ENCODE assay signal across 17 cellular contexts in genomic region chr1:47871799-47872353, GRCh38.
DNase-seq lines count a peak whose midpoint lies in the region; ATAC-seq, FAIRE-seq and TF ChIP-seq lines count a peak whose summit lies in the region.
"Had no signal": no experiment of that assay in that cellular context is flagged by ENCODE, and none has a peak within 500 bp of the region (broad histone marks: within the 10 kb centered on the region; RNA-seq: fewer than 3 reads in every experiment).

No MANE protein-coding gene starts in this region.

- H3K36me3 ChIP-seq in HepG2 (replicated peaks in 1 of 2; ENCODE audit: control insufficient read depth in 1 of 2, insufficient read depth in 2 of 2, low read length in 2 of 2), result no peaks in the 10 kb centered on the region

- no peaks in the 10 kb centered on the region for H3K27me3 ChIP-seq in HepG2 (ENCODE audit: control insufficient read depth in 1 of 2, insufficient read depth in 2 of 2, low read length in 2 of 2)

- no peak for TF ChIP-seq POLR2A in HepG2 (IDR thresholded peaks at IDR 0.05; ENCODE audit: insufficient read depth in 1 of 2, low read depth in 2 of 2, low read length in 2 of 2)

- BruUV-seq in HepG2 (replicated peaks; lab: Mats Ljungman, UMichigan), result no TSS peak

- H2AFZ ChIP-seq in HepG2 (ENCODE audit: low read length), result no peak overlapping the region

- no peaks in the 10 kb centered on the region for H3K9me3 ChIP-seq in HepG2 (ENCODE audit: low read length)

- CTCF ChIA-PET in HepG2 (lab: Yijun Ruan, JAX; ENCODE audit: low intra/inter-chr PET ratio, low total read pairs), result no interaction called here

- peak overlapping the region in 1 of 3 experiments; percentile 17; a peak in 1 of 6 replicates for H3K4me3 ChIP-seq in HepG2 (replicated peaks in 1 of 3; ENCODE audit: insufficient read depth in 1 of 3, low read depth in 2 of 3, low read length in 3 of 3)
- H3K4me3 ChIP-seq: SK-N-MC had no signal

- H3K79me2 ChIP-seq in HepG2 (ENCODE audit: insufficient read depth, low read length), result no peaks in the 10 kb centered on the region

- H3K27ac ChIP-seq in HepG2 (ENCODE audit: extremely low read length, insufficient read depth, low read length) (peak overlapping the region; percentile 53), caudate nucleus (ENCODE audit: low read depth, low read length) (no peak overlapping the region)
- H3K27ac ChIP-seq: KMS-11, SK-N-MC had no signal

- FAIRE-seq in HepG2 (lab: Jason Lieb, UNC) (peak; percentile 66), GM19239 (lab: Jason Lieb, UNC) (no peak)

- TF ChIP-seq CTCF in HepG2 (CRISPR knock-in tag; IDR thresholded peaks at IDR 0.05), result no peak

- H3K9ac ChIP-seq in HepG2 (ENCODE audit: insufficient read depth, low read depth, low read length), result no peak overlapping the region
- H3K9ac ChIP-seq: KMS-11 had no signal

- WGBS in HepG2 (ENCODE audit: low lambda C conversion rate), result 28% methylated on average over 2 of the region's 2 CpGs

- POLR2A ChIA-PET in HepG2 (lab: Yijun Ruan, JAX), result interaction anchor here (1.8 to 2.4 kb wide), 2 partner anchors 42 to 47 kb away, joined by 6 to 8 read pairs; no protein-coding TSS in a partner anchor

- TF ChIP-seq EP300 in HepG2 (IDR thresholded peaks at IDR 0.05; ENCODE audit: low read depth in 2 of 2, low read length in 2 of 2), result peak in 1 of 2 experiments; percentile 26; a peak in 1 of 4 replicates
- no peak; the same call in 1 of the 2 replicates for TF ChIP-seq EP300 in HepG2 (CRISPR knock-in tag; IDR thresholded peaks at IDR 0.05; ENCODE audit: borderline replicate concordance)

- no peaks in the 10 kb centered on the region for H4K20me1 ChIP-seq in HepG2 (ENCODE audit: insufficient read depth, low read length)

- H3K4me2 ChIP-seq in HepG2 (ENCODE audit: low read depth, low read length), result peak overlapping the region; percentile 44; the same call in 1 of the 2 replicates
- H3K4me2 ChIP-seq: KMS-11 had no signal

- DNase-seq in COLO668 (lab: John Stamatoyannopoulos, UW; ENCODE audit: unreplicated experiment), result peak; percentile 52
- DNase-seq in HK-2 (ENCODE audit: unreplicated experiment), result peak; percentile 50
- DNase-seq in amniotic epithelial cell (ENCODE audit: low read depth), result peak; percentile 64
- peak; percentile 63 for DNase-seq in HepG2 (ENCODE audit: low spot score)
- no peak for DNase-seq in GM19239 (ENCODE audit: insufficient read length, low spot score)
- no peak for DNase-seq in caudate nucleus (lab: John Stamatoyannopoulos, UW)
- no peak for DNase-seq in G401 (ENCODE audit: low spot score)
- no peak for DNase-seq in activated CD4-positive, CD25-positive, alpha-beta regulatory T cell treated with anti-CD3 and anti-CD28 coated beads, Interleukin-2, amount 50 U/mL, for 72 hours
- DNase-seq: activated CD4-positive, alpha-beta T cell treated with anti-CD3 and anti-CD28 coated beads for 1 hour; activated T-cell treated with anti-CD3 and anti-CD28 coated beads, Interleukin-2, amount 50 U/mL, for 48 hours; CD4-positive, alpha-beta T cell; HFFc6; NCI-H446; nucleus accumbens had no signal

- peak; percentile 21 for ATAC-seq in HepG2
- ATAC-seq: stimulated activated effector memory CD8-positive, alpha-beta T cell treated with anti-CD3 and anti-CD28 coated beads, Interleukin-12 subunit alpha, Interleukin-12 subunit beta, amount 100 ng/mL, for 72 hours had no signal

- H3K4me1 ChIP-seq in HepG2 (ENCODE audit: insufficient read depth, low read length), result peaks cover 96% of the 10 kb centered on the region

- in situ Hi-C loops in HepG2 (cut with HindIII; ENCODE audit: extremely low pct_ligation_motif_present, low pct_unique_long_range_greater_than_20kb) (no loop called here), G401 (cut with HindIII; ENCODE audit: low sequenced_read_pairs) (no loop called here)

- intact Hi-C loops in HepG2 (cut with micrococcal nuclease; ENCODE audit: unreplicated experiment), result loop anchor here (10.0 kb wide), 1 partner anchor 87 kb away; no protein-coding TSS in a partner anchor

- no peak for TF ChIP-seq RAD21 in HepG2 (CRISPR knock-in tag; IDR thresholded peaks at IDR 0.05)

TF ChIP-seq in HepG2, 621 proteins besides CTCF, POLR2A, EP300 and RAD21 (continues in another document):
- TF ChIP-seq KLF13 (CRISPR knock-in tag; IDR thresholded peaks at IDR 0.05), result no peak
- TF ChIP-seq ARID2 (CRISPR knock-in tag; IDR thresholded peaks at IDR 0.05; ENCODE audit: borderline replicate concordance), result 0 out of 2 replicates have a peak, but pooled peaks have one; percentile 38
- TF ChIP-seq ZMYM2 (CRISPR knock-in tag; IDR thresholded peaks at IDR 0.05), result no peak
- TF ChIP-seq ZNF644 (CRISPR knock-in tag; IDR thresholded peaks at IDR 0.05; ENCODE audit: low read depth), result peak; percentile 74
- TF ChIP-seq, protein P1, sequence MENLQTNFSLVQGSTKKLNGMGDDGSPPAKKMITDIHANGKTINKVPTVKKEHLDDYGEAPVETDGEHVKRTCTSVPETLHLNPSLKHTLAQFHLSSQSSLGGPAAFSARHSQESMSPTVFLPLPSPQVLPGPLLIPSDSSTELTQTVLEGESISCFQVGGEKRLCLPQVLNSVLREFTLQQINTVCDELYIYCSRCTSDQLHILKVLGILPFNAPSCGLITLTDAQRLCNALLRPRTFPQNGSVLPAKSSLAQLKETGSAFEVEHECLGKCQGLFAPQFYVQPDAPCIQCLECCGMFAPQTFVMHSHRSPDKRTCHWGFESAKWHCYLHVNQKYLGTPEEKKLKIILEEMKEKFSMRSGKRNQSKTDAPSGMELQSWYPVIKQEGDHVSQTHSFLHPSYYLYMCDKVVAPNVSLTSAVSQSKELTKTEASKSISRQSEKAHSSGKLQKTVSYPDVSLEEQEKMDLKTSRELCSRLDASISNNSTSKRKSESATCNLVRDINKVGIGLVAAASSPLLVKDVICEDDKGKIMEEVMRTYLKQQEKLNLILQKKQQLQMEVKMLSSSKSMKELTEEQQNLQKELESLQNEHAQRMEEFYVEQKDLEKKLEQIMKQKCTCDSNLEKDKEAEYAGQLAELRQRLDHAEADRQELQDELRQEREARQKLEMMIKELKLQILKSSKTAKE (CRISPR knock-in tag; IDR thresholded peaks at IDR 0.05; ENCODE audit: borderline replicate concordance), result peak; percentile 17; the same call in 1 of the 2 replicates
- TF ChIP-seq ZNF660 (CRISPR knock-in tag; IDR thresholded peaks at IDR 0.05; ENCODE audit: borderline replicate concordance, low read depth), result no peak
- TF ChIP-seq PHF21A (CRISPR knock-in tag; IDR thresholded peaks at IDR 0.05), result 0 out of 2 replicates have a peak, but pooled peaks have one; percentile 30
- TF ChIP-seq ZNF724P (CRISPR knock-in tag; IDR thresholded peaks at IDR 0.05; ENCODE audit: borderline replicate concordance), result no peak
- TF ChIP-seq REL (CRISPR knock-in tag; conservative IDR thresholded peaks at IDR 0.05), result no peak
- no peak for TF ChIP-seq TOE1 (CRISPR knock-in tag; IDR thresholded peaks at IDR 0.05)
- no peak for TF ChIP-seq PRPF4 (IDR thresholded peaks at IDR 0.05; ENCODE audit: low read depth, low read length, poor library complexity, severe bottlenecking)
- no peak for TF ChIP-seq ZFP90 (CRISPR knock-in tag; IDR thresholded peaks at IDR 0.05; ENCODE audit: borderline replicate concordance)
- no peak for TF ChIP-seq ZSCAN21 (CRISPR knock-in tag; IDR thresholded peaks at IDR 0.05; ENCODE audit: borderline replicate concordance)
- TF ChIP-seq, protein P2, sequence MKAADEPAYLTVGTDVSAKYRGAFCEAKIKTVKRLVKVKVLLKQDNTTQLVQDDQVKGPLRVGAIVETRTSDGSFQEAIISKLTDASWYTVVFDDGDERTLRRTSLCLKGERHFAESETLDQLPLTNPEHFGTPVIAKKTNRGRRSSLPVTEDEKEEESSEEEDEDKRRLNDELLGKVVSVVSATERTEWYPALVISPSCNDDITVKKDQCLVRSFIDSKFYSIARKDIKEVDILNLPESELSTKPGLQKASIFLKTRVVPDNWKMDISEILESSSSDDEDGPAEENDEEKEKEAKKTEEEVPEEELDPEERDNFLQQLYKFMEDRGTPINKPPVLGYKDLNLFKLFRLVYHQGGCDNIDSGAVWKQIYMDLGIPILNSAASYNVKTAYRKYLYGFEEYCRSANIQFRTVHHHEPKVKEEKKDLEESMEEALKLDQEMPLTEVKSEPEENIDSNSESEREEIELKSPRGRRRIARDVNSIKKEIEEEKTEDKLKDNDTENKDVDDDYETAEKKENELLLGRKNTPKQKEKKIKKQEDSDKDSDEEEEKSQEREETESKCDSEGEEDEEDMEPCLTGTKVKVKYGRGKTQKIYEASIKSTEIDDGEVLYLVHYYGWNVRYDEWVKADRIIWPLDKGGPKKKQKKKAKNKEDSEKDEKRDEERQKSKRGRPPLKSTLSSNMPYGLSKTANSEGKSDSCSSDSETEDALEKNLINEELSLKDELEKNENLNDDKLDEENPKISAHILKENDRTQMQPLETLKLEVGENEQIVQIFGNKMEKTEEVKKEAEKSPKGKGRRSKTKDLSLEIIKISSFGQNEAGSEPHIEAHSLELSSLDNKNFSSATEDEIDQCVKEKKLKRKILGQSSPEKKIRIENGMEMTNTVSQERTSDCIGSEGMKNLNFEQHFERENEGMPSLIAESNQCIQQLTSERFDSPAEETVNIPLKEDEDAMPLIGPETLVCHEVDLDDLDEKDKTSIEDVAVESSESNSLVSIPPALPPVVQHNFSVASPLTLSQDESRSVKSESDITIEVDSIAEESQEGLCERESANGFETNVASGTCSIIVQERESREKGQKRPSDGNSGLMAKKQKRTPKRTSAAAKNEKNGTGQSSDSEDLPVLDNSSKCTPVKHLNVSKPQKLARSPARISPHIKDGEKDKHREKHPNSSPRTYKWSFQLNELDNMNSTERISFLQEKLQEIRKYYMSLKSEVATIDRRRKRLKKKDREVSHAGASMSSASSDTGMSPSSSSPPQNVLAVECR (CRISPR knock-in tag; IDR thresholded peaks at IDR 0.05; ENCODE audit: borderline replicate concordance), result no peak
- TF ChIP-seq KAT2B (IDR thresholded peaks at IDR 0.05; ENCODE audit: borderline replicate concordance, low read depth, low read length), result no peak
- no peak for TF ChIP-seq MIER3 (CRISPR knock-in tag; IDR thresholded peaks at IDR 0.05; ENCODE audit: borderline replicate concordance)
- no peak for TF ChIP-seq MTF1 (CRISPR knock-in tag; IDR thresholded peaks at IDR 0.05)
- TF ChIP-seq GPN1 (CRISPR knock-in tag; IDR thresholded peaks at IDR 0.05; ENCODE audit: borderline replicate concordance), result no peak
- no peak for TF ChIP-seq GTF3A (CRISPR knock-in tag; conservative IDR thresholded peaks at IDR 0.05)
- peak; percentile 57; the same call in 1 of the 2 replicates for TF ChIP-seq JUND (CRISPR knock-in tag; IDR thresholded peaks at IDR 0.05)
- TF ChIP-seq HNRNPL (IDR thresholded peaks at IDR 0.05; ENCODE audit: low read depth, low read length), result no peak
- TF ChIP-seq ZNF136 (CRISPR knock-in tag; IDR thresholded peaks at IDR 0.05; ENCODE audit: low read depth), result no peak
- no peak for TF ChIP-seq XBP1 (CRISPR knock-in tag; IDR thresholded peaks at IDR 0.05)
- peak; percentile 68; the same call in 1 of the 2 replicates for TF ChIP-seq ZNF292 (CRISPR knock-in tag; IDR thresholded peaks at IDR 0.05; ENCODE audit: borderline replicate concordance, low read depth)
- TF ChIP-seq SMARCC2 (IDR thresholded peaks at IDR 0.05), result no peak

Comparison
In these comparisons a context has a peak if more than half of its experiments do, and no peak if none do; other contexts are left out.
1. DNase-seq: peak in COLO668 (single experiment), HK-2 (single experiment), amniotic epithelial cell (single experiment) and HepG2 (single experiment); none in GM19239 (single experiment), caudate nucleus (0 of 61), G401 (single experiment) and activated CD4-positive, CD25-positive, alpha-beta regulatory T cell treated with anti-CD3 and anti-CD28 coated beads, Interleukin-2, amount 50 U/mL, for 72 hours (single experiment).